17 cellular contexts compared by ENCODE assay signal in the genomic region with DNA sequence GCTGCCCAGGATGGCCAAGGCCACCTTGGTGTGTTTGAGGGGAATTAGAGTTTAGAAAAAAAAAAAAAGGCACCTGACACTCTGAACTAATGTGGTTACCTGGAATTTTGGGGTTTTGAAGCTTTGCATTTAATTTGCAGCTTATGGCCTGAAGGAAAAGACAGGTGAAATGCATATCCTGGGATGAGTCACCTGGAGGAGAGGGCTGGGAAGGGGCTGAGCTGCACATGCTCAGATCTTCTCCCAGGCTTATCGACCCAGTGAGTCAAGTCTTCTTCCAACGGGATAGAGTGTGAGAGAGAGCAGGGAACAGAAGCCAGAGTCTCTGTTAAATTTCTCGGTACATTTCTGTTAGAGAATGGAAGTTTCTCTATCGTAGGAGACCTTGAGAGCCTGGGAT.
"Had no signal": no experiment of that assay in that cellular context is flagged by ENCODE, and none has a peak within 500 bp of the region (broad histone marks: within the 10 kb centered on the region; RNA-seq: fewer than 3 reads in every experiment).

No MANE protein-coding gene starts in this region.

- ATAC-seq: activated CD4-positive, CD25-positive, alpha-beta regulatory T cell treated with anti-CD3 and anti-CD28 coated beads, Interleukin-2, amount 50 U/mL, for 24 hours; left ventricle myocardium superior; psoas muscle; sciatic nerve had no signal

- H3K36me3 ChIP-seq: brain microvascular endothelial cell, esophagus squamous epithelium, upper lobe of left lung had no signal

- FAIRE-seq: endometrium, TTC549 had no signal

- H3K9me3 ChIP-seq: esophagus squamous epithelium, psoas muscle, upper lobe of left lung had no signal

- H3K27ac ChIP-seq: brain microvascular endothelial cell, dorsolateral prefrontal cortex, esophagus squamous epithelium, psoas muscle, upper lobe of left lung had no signal

- H3K27me3 ChIP-seq: brain microvascular endothelial cell, dorsolateral prefrontal cortex, esophagus squamous epithelium, upper lobe of left lung had no signal

- H3K4me1 ChIP-seq: esophagus squamous epithelium, upper lobe of left lung had no signal

- DNase-seq: activated effector memory CD4-positive, alpha-beta T cell treated with anti-CD3 and anti-CD28 coated beads, Interleukin-2, amount 50 U/mL, for 16 hours; activated T-cell treated with anti-CD3 and anti-CD28 coated beads, Interleukin-2, amount 50 U/mL, for 24 hours; brain microvascular endothelial cell; dorsolateral prefrontal cortex; esophagus squamous epithelium; foreskin fibroblast; left ventricle myocardium superior; nephron progenitor cell; psoas muscle; stimulated activated CD4-positive, alpha-beta T cell treated with anti-CD3 and anti-CD28 coated beads, Interleukin-2, amount 100 ng/mL, for 48 hours; stimulated activated naive CD4-positive, alpha-beta T cell treated with Interleukin-2 at 50 U/mL for 16 hours; T-helper 2 cell; upper lobe of left lung had no signal

- H3K4me3 ChIP-seq: dorsolateral prefrontal cortex, esophagus squamous epithelium, psoas muscle, upper lobe of left lung had no signal
